16 cellular contexts compared by ENCODE assay signal in genomic region chr14:75155159-75155558, GRCh38. TPM values are rescaled to one million over a fixed set of nuclear protein-coding genes. Genes with fewer than 3 reads are reported as not detected.
DNase-seq lines count a peak whose midpoint lies in the region; ATAC-seq and TF ChIP-seq lines count a peak whose summit lies in the region.
"Had no signal": no experiment of that assay in that cellular context is flagged by ENCODE, and none has a peak within 500 bp of the region (broad histone marks: within the 10 kb centered on the region; RNA-seq: fewer than 3 reads in every experiment).

No MANE protein-coding gene starts in this region.

- CTCF ChIA-PET in Caco-2 (lab: Charles Lee), result interaction anchor here (0.6 kb wide), 1 partner anchor 23 kb away, joined by 3 read pairs; no protein-coding TSS in a partner anchor

- no peaks in the 10 kb centered on the region for H3K9me3 ChIP-seq in Caco-2
- H3K9me3 ChIP-seq: BLaER1 treated with 17β-estradiol and CSF1 and Interleukin-3, amounts not matched to agents 10 nM and 100 nM; HAP-1 had no signal

- H3K4me1 ChIP-seq in Caco-2, result peaks cover 18% of the 10 kb centered on the region; the same call in 1 of the 2 replicates

- no peak for TF ChIP-seq CTCF in Caco-2 (IDR thresholded peaks at IDR 0.05; ENCODE audit: insufficient read depth in 1 of 2, low read depth in 1 of 2, low read length in 1 of 2, severe bottlenecking in 1 of 2, unreplicated experiment in 1 of 2)

- ATAC-seq in activated naive CD8-positive, alpha-beta T cell treated with anti-CD3 and anti-CD28 coated beads, Interleukin-2, amount 10 ng/mL, durations not matched to agents 7 days and 5 days (ENCODE audit: low read depth), result peak; percentile 23
- ATAC-seq in stimulated activated naive CD8-positive, alpha-beta T cell treated with anti-CD3 and anti-CD28 coated beads, Interleukin-15, Interleukin-2, amounts not matched to agents 100 U/mL and 50 U/mL, for 24 hours, result peak; percentile 55
- no peak for ATAC-seq in HG03457 (IDR thresholded peaks at IDR 0.05; ENCODE audit: unreplicated experiment)

- intact Hi-C loops in Caco-2 (cut with micrococcal nuclease; ENCODE audit: unreplicated experiment), result no loop called here

- peaks cover 56% of the 10 kb centered on the region for H3K4me1 Mint-ChIP-seq in activated T-cell treated with anti-CD3 and anti-CD28 coated beads, Interleukin-2, amount 50 U/mL, for 24 hours (ENCODE audit: low read depth)
- peaks cover 17% of the 10 kb centered on the region for H3K4me1 Mint-ChIP-seq in Caco-2 (ENCODE audit: low read depth, unreplicated experiment)
- peaks cover 40% of the 10 kb centered on the region for H3K4me1 Mint-ChIP-seq in activated naive CD8-positive, alpha-beta T cell treated with anti-CD3 and anti-CD28 coated beads, Interleukin-2, amount 10 ng/mL, durations not matched to agents 7 days and 5 days

- H3K4me3 ChIP-seq in Caco-2 (ENCODE audit: low read depth, low read length), result no peak overlapping the region
- H3K4me3 ChIP-seq: BLaER1 treated with 17β-estradiol and CSF1 and Interleukin-3, amounts not matched to agents 10 nM and 100 nM; HAP-1; PC-9 had no signal

- peak overlapping the region; percentile 38 for H3K27ac Mint-ChIP-seq in activated T-cell treated with anti-CD3 and anti-CD28 coated beads, Interleukin-2, amount 50 U/mL, for 24 hours
- H3K27ac Mint-ChIP-seq in Caco-2 (ENCODE audit: unreplicated experiment), result peak overlapping the region; percentile 7
- no peak overlapping the region for H3K27ac Mint-ChIP-seq in activated naive CD8-positive, alpha-beta T cell treated with anti-CD3 and anti-CD28 coated beads, Interleukin-2, amount 10 ng/mL, durations not matched to agents 7 days and 5 days

- no peaks in the 10 kb centered on the region for H3K27me3 Mint-ChIP-seq in activated T-cell treated with anti-CD3 and anti-CD28 coated beads, Interleukin-2, amount 50 U/mL, for 24 hours
- H3K27me3 Mint-ChIP-seq in Caco-2 (ENCODE audit: insufficient read depth, unreplicated experiment), result no peaks in the 10 kb centered on the region
- no peaks in the 10 kb centered on the region for H3K27me3 Mint-ChIP-seq in activated naive CD8-positive, alpha-beta T cell treated with anti-CD3 and anti-CD28 coated beads, Interleukin-2, amount 10 ng/mL, durations not matched to agents 7 days and 5 days

- no peaks in the 10 kb centered on the region for H3K36me3 ChIP-seq in Caco-2 (ENCODE audit: control insufficient read depth, insufficient read depth, low read length)

- no peaks in the 10 kb centered on the region for H3K9me3 Mint-ChIP-seq in activated T-cell treated with anti-CD3 and anti-CD28 coated beads, Interleukin-2, amount 50 U/mL, for 24 hours
- H3K9me3 Mint-ChIP-seq in Caco-2 (ENCODE audit: unreplicated experiment), result no peaks in the 10 kb centered on the region
- H3K9me3 Mint-ChIP-seq in activated naive CD8-positive, alpha-beta T cell treated with anti-CD3 and anti-CD28 coated beads, Interleukin-2, amount 10 ng/mL, durations not matched to agents 7 days and 5 days, result no peaks in the 10 kb centered on the region

- no TSS peak for BruUV-seq in Caco-2 (replicated peaks; lab: Mats Ljungman, UMichigan)

- peaks cover 43% of the 10 kb centered on the region for H3K36me3 Mint-ChIP-seq in activated T-cell treated with anti-CD3 and anti-CD28 coated beads, Interleukin-2, amount 50 U/mL, for 24 hours (ENCODE audit: low read depth)
- peaks cover 7% of the 10 kb centered on the region for H3K36me3 Mint-ChIP-seq in Caco-2 (ENCODE audit: insufficient read depth, unreplicated experiment)
- peaks cover 22% of the 10 kb centered on the region for H3K36me3 Mint-ChIP-seq in activated naive CD8-positive, alpha-beta T cell treated with anti-CD3 and anti-CD28 coated beads, Interleukin-2, amount 10 ng/mL, durations not matched to agents 7 days and 5 days

- POLR2A ChIA-PET in Caco-2 (lab: Charles Lee), result interaction anchor here (0.6 kb wide), 1 partner anchor 11 kb away, joined by 3 read pairs; no protein-coding TSS in a partner anchor
- POLR2A ChIA-PET in activated naive CD8-positive, alpha-beta T cell treated with anti-CD3 and anti-CD28 coated beads, Interleukin-2, amount 10 ng/mL, durations not matched to agents 7 days and 5 days (lab: Charles Lee), result interaction anchor here (1.1 to 1.6 kb wide), 2 partner anchors 21 to 29 kb away, joined by 3 read pairs; partner anchors contain the start of genes NEK9 and TMED10

- H3K4me3 Mint-ChIP-seq in activated T-cell treated with anti-CD3 and anti-CD28 coated beads, Interleukin-2, amount 50 U/mL, for 24 hours, result no peak overlapping the region
- H3K4me3 Mint-ChIP-seq in Caco-2 (ENCODE audit: unreplicated experiment), result no peak overlapping the region
- no peak overlapping the region for H3K4me3 Mint-ChIP-seq in activated naive CD8-positive, alpha-beta T cell treated with anti-CD3 and anti-CD28 coated beads, Interleukin-2, amount 10 ng/mL, durations not matched to agents 7 days and 5 days

- no peak for DNase-seq in activated T-cell treated with anti-CD3 and anti-CD28 coated beads, Interleukin-2, amount 50 U/mL, for 24 hours
- no peak for DNase-seq in activated T-cell treated with anti-CD3 and anti-CD28 coated beads, Interleukin-2, amount 50 U/mL, for 1 hour
- DNase-seq in Caco-2 (no peak), NCI-H1436 (lab: John Stamatoyannopoulos, UW) (no peak), SKM-1 treated with dmso at 0.1 percent for 144 hours (lab: John Stamatoyannopoulos, UW; ENCODE audit: unreplicated experiment) (no peak)
- no peak for DNase-seq in activated naive CD8-positive, alpha-beta T cell treated with anti-CD3 and anti-CD28 coated beads, Interleukin-2, amount 10 ng/mL, durations not matched to agents 7 days and 5 days
- no peak for DNase-seq in stimulated activated naive CD8-positive, alpha-beta T cell treated with anti-CD3 and anti-CD28 coated beads, Interleukin-15, Interleukin-2, amounts not matched to agents 100 U/mL and 50 U/mL, for 24 hours
- DNase-seq: Calu3, MM.1S, NCI-H1092 treated with DMSO at 0.1 percent for 48 hours, NCI-H1694, NCI-H510A treated with DMSO at 0.1 percent for 48 hours, PC-9 had no signal

- no peaks in the 10 kb centered on the region for H3K27me3 ChIP-seq in Caco-2 (replicated peaks; ENCODE audit: control insufficient read depth, insufficient read depth, low read length)
- H3K27me3 ChIP-seq: BLaER1 treated with 17β-estradiol and CSF1 and Interleukin-3, amounts not matched to agents 10 nM and 100 nM had no signal

RNA-seq across cellular contexts. Expression of gene TMED10, which starts 21.3 kb away (rescaled TPM):
- total RNA-seq in Caco-2 (2022), result 236 and 255 TPM in 2 replicates
- 100 to 1,000 TPM; 149 to 154 TPM for total RNA-seq in activated naive CD8-positive, alpha-beta T cell treated with anti-CD3 and anti-CD28 coated beads, Interleukin-2, amount 10 ng/mL, durations not matched to agents 7 days and 5 days

RNA-seq across cellular contexts. Expression of gene NEK9, which starts 28.3 kb away (rescaled TPM):
- 64.0 and 69.2 TPM in 2 replicates for total RNA-seq in Caco-2 (2022)
- total RNA-seq in activated naive CD8-positive, alpha-beta T cell treated with anti-CD3 and anti-CD28 coated beads, Interleukin-2, amount 10 ng/mL, durations not matched to agents 7 days and 5 days, result 100 to 1,000 TPM in 1 of 2 experiments, 10 to 100 TPM in 1; 95.2 to 104 TPM
